ENCODE assay signal across 1 cellular context in the genomic region with DNA sequence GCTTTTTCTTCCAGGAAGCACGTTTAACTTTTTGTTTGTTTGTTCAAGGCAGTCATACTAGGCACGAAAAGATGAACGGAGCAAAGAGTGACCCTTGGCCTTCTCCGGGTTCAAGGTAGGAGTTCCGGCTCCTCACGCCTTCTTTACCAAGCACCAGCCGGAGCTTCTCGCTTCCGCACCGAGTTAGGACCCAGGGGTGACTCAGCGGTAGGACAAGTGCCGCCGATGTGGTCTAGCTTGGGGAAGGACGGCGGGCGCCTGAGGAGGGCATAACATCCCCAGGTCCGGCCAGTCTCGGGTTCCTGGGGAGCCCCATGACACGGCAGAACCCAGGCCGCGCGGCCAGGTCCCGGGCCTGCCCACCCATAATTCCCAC.
TF ChIP-seq lines count a peak whose summit lies in the region.

No MANE protein-coding gene starts in this region.

TF ChIP-seq in IMR-90, 13 proteins besides CTCF, POLR2A, EP300 and RAD21:
- TF ChIP-seq CEBPB (IDR thresholded peaks at IDR 0.05; ENCODE audit: low read depth, low read length) (no peak), FOS (IDR thresholded peaks at IDR 0.05; ENCODE audit: low read depth, low read length) (no peak), MAZ (IDR thresholded peaks at IDR 0.05; ENCODE audit: borderline replicate concordance, low read depth, low read length) (no peak), RCOR1 (IDR thresholded peaks at IDR 0.05; ENCODE audit: insufficient replicate concordance, low read length) (no peak), MAFK (IDR thresholded peaks at IDR 0.05; ENCODE audit: low read depth, low read length) (no peak), RFX5 (IDR thresholded peaks at IDR 0.05; ENCODE audit: low read depth, low read length) (no peak), BHLHE40 (IDR thresholded peaks at IDR 0.05; ENCODE audit: low read depth, low read length) (no peak), CHD1 (IDR thresholded peaks at IDR 0.05; ENCODE audit: low read depth, low read length) (no peak)
- TF ChIP-seq, protein P1, sequence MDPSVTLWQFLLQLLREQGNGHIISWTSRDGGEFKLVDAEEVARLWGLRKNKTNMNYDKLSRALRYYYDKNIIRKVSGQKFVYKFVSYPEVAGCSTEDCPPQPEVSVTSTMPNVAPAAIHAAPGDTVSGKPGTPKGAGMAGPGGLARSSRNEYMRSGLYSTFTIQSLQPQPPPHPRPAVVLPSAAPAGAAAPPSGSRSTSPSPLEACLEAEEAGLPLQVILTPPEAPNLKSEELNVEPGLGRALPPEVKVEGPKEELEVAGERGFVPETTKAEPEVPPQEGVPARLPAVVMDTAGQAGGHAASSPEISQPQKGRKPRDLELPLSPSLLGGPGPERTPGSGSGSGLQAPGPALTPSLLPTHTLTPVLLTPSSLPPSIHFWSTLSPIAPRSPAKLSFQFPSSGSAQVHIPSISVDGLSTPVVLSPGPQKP (IDR thresholded peaks at IDR 0.05; ENCODE audit: borderline replicate concordance, low read depth, low read length): no peak
